ENCODE assay signal across 8 cellular contexts in genomic region chr3:170037463-170038433, GRCh38. TPM values are rescaled to one million over a fixed set of nuclear protein-coding genes. Genes with fewer than 3 reads are reported as not detected.
DNase-seq lines count a peak whose midpoint lies in the region; ATAC-seq and TF ChIP-seq lines count a peak whose summit lies in the region.

GPR160 (plus strand) TSS chr3:170037995; CDS start chr3:170083973, 45,978 bp downstream.

- H3K79me1 ChIP-seq in trophoblast cell (ENCODE audit: low read length), result no peaks in the 10 kb centered on the region

- no peak within 1 kb of the TSS for H3K9ac ChIP-seq in trophoblast cell (ENCODE audit: low read length)

- H4K12ac ChIP-seq in trophoblast cell (ENCODE audit: low read depth, low read length), result no peak within 1 kb of the TSS

- H3K4me2 ChIP-seq in trophoblast cell (ENCODE audit: low read length), result peak within 1 kb of the TSS; percentile 95

- H3K27ac ChIP-seq in trophoblast cell (ENCODE audit: low read depth, low read length) (no peak within 1 kb of the TSS), upper lobe of left lung (peak within 1 kb of the TSS; percentile 66 to 88 (median 77))

- peak; percentile 90 for DNase-seq in ELF-1 (ENCODE audit: low read depth, low spot score)
- DNase-seq in Jurkat, Clone E6-1 (ENCODE audit: low read depth, low spot score), result peak; percentile 55
- DNase-seq in RPMI8226, result peak; percentile 99
- DNase-seq in activated effector memory CD4-positive, alpha-beta T cell treated with anti-CD3 and anti-CD28 coated beads, Interleukin-2, amount 50 U/mL, for 16 hours, result peak; percentile 92
- DNase-seq in head of caudate nucleus, result peak; percentile 16 to 79 (median 58)
- DNase-seq in trophoblast cell, result peak; percentile 89 to 96
- peak; percentile 94 to 97 for DNase-seq in upper lobe of left lung

- ATAC-seq in GM21737 (IDR thresholded peaks at IDR 0.05; ENCODE audit: unreplicated experiment), result peak; percentile 87
- ATAC-seq in upper lobe of left lung (ENCODE audit: low FRiP score in 2 of 2), result peak; percentile 88 to 91

- H3K4me3 ChIP-seq in Jurkat, Clone E6-1 (ENCODE audit: low read length), result peak within 1 kb of the TSS; percentile 50
- H3K4me3 ChIP-seq in trophoblast cell (ENCODE audit: low read depth, low read length), result peak within 1 kb of the TSS; percentile 71
- H3K4me3 ChIP-seq in upper lobe of left lung, result peak within 1 kb of the TSS; percentile 55 to 91 (median 84)

- H2AFZ ChIP-seq in trophoblast cell (ENCODE audit: insufficient read depth, low read length, poor library complexity), result peak within 1 kb of the TSS; percentile 26

- peak within 1 kb of the TSS; percentile 31 for H4K8ac ChIP-seq in trophoblast cell (ENCODE audit: low read depth, low read length)

- H4K91ac ChIP-seq in trophoblast cell (ENCODE audit: low read depth, low read length), result no peak within 1 kb of the TSS

- no peak within 1 kb of the TSS for H3K23ac ChIP-seq in trophoblast cell (ENCODE audit: low read length)

- no peak for TF ChIP-seq EP300 in upper lobe of left lung (IDR thresholded peaks at IDR 0.05)

- no peaks in the 10 kb centered on the region for H3K27me3 ChIP-seq in trophoblast cell (ENCODE audit: insufficient read depth, low read length)
- no peaks in the 10 kb centered on the region for H3K27me3 ChIP-seq in upper lobe of left lung

- no peak within 1 kb of the TSS for H2BK120ac ChIP-seq in trophoblast cell (ENCODE audit: insufficient read depth, low read length, poor library complexity)

- intact Hi-C loops in head of caudate nucleus (cut with DNase I), result no loop called here

- peaks cover 6% of the 10 kb centered on the region in 2 experiments for H3K4me1 ChIP-seq in trophoblast cell (ENCODE audit: control insufficient read depth in 1 of 2, insufficient read depth in 2 of 2, low read length in 2 of 2)
- H3K4me1 ChIP-seq in upper lobe of left lung, result peaks cover 3 to 26% (median 12%) of the 10 kb centered on the region in 4 donors

- H3K14ac ChIP-seq in trophoblast cell (ENCODE audit: low read length), result no peak within 1 kb of the TSS

- no peak within 1 kb of the TSS for H3K4ac ChIP-seq in trophoblast cell (ENCODE audit: low read depth, low read length)

- no peaks in the 10 kb centered on the region for H3K9me3 ChIP-seq in trophoblast cell (ENCODE audit: insufficient read depth, low read depth, low read length)
- H3K9me3 ChIP-seq in upper lobe of left lung, result no peaks in the 10 kb centered on the region

- peak in 2 of 4 donors; percentile 20 to 58 for TF ChIP-seq POLR2A in upper lobe of left lung (IDR thresholded peaks at IDR 0.05)

- H3K18ac ChIP-seq in trophoblast cell (ENCODE audit: low read length), result no peak within 1 kb of the TSS

- no peak within 1 kb of the TSS for H2BK12ac ChIP-seq in trophoblast cell (ENCODE audit: low read length)

- H2AK5ac ChIP-seq in trophoblast cell (ENCODE audit: low read length), result no peak within 1 kb of the TSS

- no peaks in the 10 kb centered on the region for H3K36me3 ChIP-seq in trophoblast cell (ENCODE audit: control insufficient read depth in 1 of 2, insufficient read depth in 2 of 2, low read length in 2 of 2)
- no peaks in the 10 kb centered on the region for H3K36me3 ChIP-seq in upper lobe of left lung

- H3K79me2 ChIP-seq in trophoblast cell (ENCODE audit: control insufficient read depth, insufficient read depth, low read length, poor library complexity), result no peaks in the 10 kb centered on the region

- H2BK5ac ChIP-seq in trophoblast cell (ENCODE audit: low read depth, low read length, poor library complexity), result no peak within 1 kb of the TSS

- no CpG with 5 or more reads among the region's 78 CpGs for WGBS in trophoblast cell (ENCODE audit: extremely low coverage, insufficient coverage, insufficient read length)
- WGBS in upper lobe of left lung, 2 donors, result 10 to 38% methylated on average over 6 to 22 of the region's 78 CpGs

- TF ChIP-seq CTCF in upper lobe of left lung (IDR thresholded peaks at IDR 0.05), result peak; percentile 75 to 94 (median 93)

RNA-seq across cellular contexts. Expression of gene GPR160, which starts in this region (rescaled TPM):
- polyA plus RNA-seq in Jurkat, Clone E6-1 (2012; ENCODE audit: insufficient read depth, insufficient read length), result 18.1 TPM
- polyA plus RNA-seq in trophoblast cell (2013), result 5.1 and 5.2 TPM in 2 replicates
- total RNA-seq in upper lobe of left lung, result 10 to 100 TPM; 11.5 to 49.7 (median 34.1) TPM
